ENCODE assay signal across 21 cellular contexts in genomic region chr9:81552571-81552970, GRCh38.
DNase-seq lines count a peak whose midpoint lies in the region; ATAC-seq, FAIRE-seq and TF ChIP-seq lines count a peak whose summit lies in the region.
"Had no signal": no experiment of that assay in that cellular context is flagged by ENCODE, and none has a peak within 500 bp of the region (broad histone marks: within the 10 kb centered on the region; RNA-seq: fewer than 3 reads in every experiment).

No MANE protein-coding gene starts in this region.

- DNase-seq in COLO829 (ENCODE audit: low spot score) (peak; percentile 57), NCI-H2227 treated with DMSO at 0.1 percent for 48 hours (lab: John Stamatoyannopoulos, UW) (peak; percentile 92), left kidney (ENCODE audit: low read depth, low spot score) (peak; percentile 43), osteoblast (ENCODE audit: insufficient read length, low spot score, missing footprints) (no peak), NCI-H187 (lab: John Stamatoyannopoulos, UW) (no peak), kidney (no peak)
- DNase-seq: activated naive CD4-positive, alpha-beta T cell; activated T-cell treated with anti-CD3 and anti-CD28 coated beads, Interleukin-2, amount 50 U/mL, for 24 hours; adrenal gland; EL; glutamatergic neuron; GM23248; NCI-H1417 treated with DMSO at 0.1 percent for 48 hours; NCI-H748 treated with DMSO at 0.1 percent for 48 hours; sigmoid colon had no signal

- H3K27ac ChIP-seq in osteoblast (ENCODE audit: low read depth, low read length) (no peak overlapping the region), kidney (ENCODE audit: low read depth in 2 of 2, low read length in 2 of 2) (no peak overlapping the region)
- H3K27ac ChIP-seq: adrenal gland, GM23248, HL-60, sigmoid colon had no signal

- peak; percentile 5 for TF ChIP-seq CTCF in osteoblast (IDR thresholded peaks at IDR 0.05; ENCODE audit: extremely low read depth, low read depth, low read length)
- no peak for TF ChIP-seq CTCF in kidney (IDR thresholded peaks at IDR 0.05; ENCODE audit: borderline replicate concordance, extremely low read depth, insufficient read depth)

- H4K20me1 ChIP-seq in osteoblast (ENCODE audit: insufficient read depth, low read length): no peaks in the 10 kb centered on the region

- FAIRE-seq in kidney (lab: Jason Lieb, UNC): no peak
- FAIRE-seq: bronchial epithelial cell, D721Med, endometrium had no signal

- intact Hi-C loops in kidney (cut with DNase I): no loop called here

- no peaks in the 10 kb centered on the region for H3K9me3 ChIP-seq in osteoblast (ENCODE audit: low read depth, low read length)
- H3K9me3 ChIP-seq in kidney (ENCODE audit: control insufficient read depth in 1 of 2, low read length in 2 of 2): no peaks in the 10 kb centered on the region
- H3K9me3 ChIP-seq: adrenal gland, sigmoid colon had no signal

- H3K79me2 ChIP-seq in osteoblast (ENCODE audit: insufficient read depth, low read length): no peaks in the 10 kb centered on the region

- H3K4me2 ChIP-seq in osteoblast (ENCODE audit: insufficient read depth, low read length): no peak overlapping the region

- no peak overlapping the region for H2AFZ ChIP-seq in osteoblast (ENCODE audit: low read length)
- H2AFZ ChIP-seq: GM23248 had no signal

- ATAC-seq in GM21447 (IDR thresholded peaks at IDR 0.05; ENCODE audit: unreplicated experiment): no peak

- H3K9ac ChIP-seq in kidney (ENCODE audit: low read length in 2 of 2): no peak overlapping the region
- H3K9ac ChIP-seq: GM23248 had no signal

- H3K4me1 ChIP-seq in osteoblast (ENCODE audit: insufficient read depth, low read length) (peaks cover 7% of the 10 kb centered on the region), kidney (ENCODE audit: control insufficient read depth in 1 of 2, insufficient read depth in 1 of 2, low read depth in 1 of 2, low read length in 2 of 2) (no peaks in the 10 kb centered on the region)

- H3K4me3 ChIP-seq in osteoblast (ENCODE audit: insufficient read depth, low read length) (no peak overlapping the region), kidney (ENCODE audit: low read length in 2 of 2) (no peak overlapping the region)
- H3K4me3 ChIP-seq: adrenal gland, GM23248, lung, sigmoid colon had no signal

- peaks cover 24% of the 10 kb centered on the region for H3K27me3 ChIP-seq in osteoblast (ENCODE audit: insufficient read depth, low read length)
- H3K27me3 ChIP-seq: adrenal gland, sigmoid colon had no signal

- H3K36me3 ChIP-seq in osteoblast (ENCODE audit: insufficient read depth, low read length) (no peaks in the 10 kb centered on the region), kidney (ENCODE audit: control insufficient read depth in 1 of 2, insufficient read depth in 2 of 2, low read length in 2 of 2) (no peaks in the 10 kb centered on the region)
- H3K36me3 ChIP-seq: adrenal gland, sigmoid colon had no signal

Comparison
In these comparisons a context has a peak if more than half of its experiments do, and no peak if none do; other contexts are left out.
1. DNase-seq: peak in COLO829 (single experiment), NCI-H2227 treated with DMSO at 0.1 percent for 48 hours (single experiment) and left kidney (single experiment); none in osteoblast (single experiment), NCI-H187 (0 of 2) and kidney (single experiment).